Comparison of ENCODE assay signal across 17 cellular contexts in genomic region chr11:56846631-56847400, GRCh38.
"Had no signal": no experiment of that assay in that cellular context is flagged by ENCODE, and none has a peak within 500 bp of the region (broad histone marks: within the 10 kb centered on the region; RNA-seq: fewer than 3 reads in every experiment).

No MANE protein-coding gene starts in this region.

- H3K36me3 ChIP-seq: colonic mucosa, neural progenitor cell, thyroid gland, upper lobe of right lung had no signal

- H3K27me3 ChIP-seq: colonic mucosa, neural progenitor cell, thyroid gland, upper lobe of right lung had no signal

- H3K4me3 ChIP-seq: colonic mucosa, dorsolateral prefrontal cortex, mucosa of descending colon, neural progenitor cell, thyroid gland, upper lobe of right lung had no signal

- FAIRE-seq: astrocyte, kidney had no signal

- ATAC-seq: activated CD4-positive, CD25-positive, alpha-beta regulatory T cell treated with anti-CD3 and anti-CD28 coated beads, Interleukin-2, amount 50 U/mL, for 24 hours; activated naive CD4-positive, alpha-beta T cell treated with anti-CD3 and anti-CD28 coated beads, Interleukin-2, amount 50 U/mL, for 72 hours; activated T-helper 17 cell treated with anti-CD3 and anti-CD28 coated beads, Interleukin-2, amount 50 U/mL, for 72 hours; mucosa of descending colon; stimulated activated naive CD8-positive, alpha-beta T cell treated with anti-CD3 and anti-CD28 coated beads, Interleukin-15, Interleukin-2, amounts not matched to agents 100 U/mL and 50 U/mL, for 24 hours; T-cell; upper lobe of right lung had no signal

- DNase-seq: activated CD4-positive, alpha-beta T cell treated with anti-CD3 and anti-CD28 coated beads, Interleukin-2, amount 50 U/mL, for 1 hour; activated T-cell treated with anti-CD3 and anti-CD28 coated beads, Interleukin-2, amount 50 U/mL, for 24 hours; colonic mucosa; dorsolateral prefrontal cortex; mesenchymal stem cell; stimulated activated CD4-positive, alpha-beta T cell treated with anti-CD3 and anti-CD28 coated beads, Interleukin-4, amount 100 ng/mL, for 4 hours; stimulated activated naive CD8-positive, alpha-beta T cell treated with anti-CD3 and anti-CD28 coated beads, Interleukin-15, Interleukin-2, amounts not matched to agents 100 U/mL and 50 U/mL, for 24 hours; T-cell; thyroid gland; upper lobe of right lung had no signal
